15 cellular contexts compared by ENCODE assay signal in the genomic region with DNA sequence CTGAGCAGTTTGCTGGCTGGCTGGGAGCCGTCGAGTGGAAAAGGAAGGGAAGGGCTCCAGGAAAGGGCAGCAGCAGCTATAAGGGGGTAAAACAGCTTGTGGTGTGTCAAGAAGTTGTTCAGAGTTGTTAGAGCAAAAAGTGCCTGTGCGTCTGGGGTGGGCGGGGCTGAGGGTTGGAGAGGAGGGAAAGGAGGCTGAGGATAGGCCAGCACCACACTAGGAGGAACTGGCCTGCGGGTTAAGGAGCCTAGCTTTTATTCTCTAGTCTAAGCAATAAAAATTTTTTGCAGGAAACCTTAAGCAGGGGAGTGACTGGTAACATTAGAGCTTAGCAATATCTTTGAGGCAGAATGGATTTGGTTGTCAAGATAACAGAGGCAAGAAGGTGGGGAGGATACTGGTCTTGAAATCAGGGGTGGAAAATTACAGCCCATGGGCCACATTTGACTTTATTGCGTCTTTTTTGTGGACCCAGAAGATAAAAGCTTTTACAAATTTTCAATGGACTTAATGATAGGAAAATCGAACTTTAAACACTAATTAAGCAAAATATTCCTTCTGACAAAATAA.
DNase-seq lines count a peak whose midpoint lies in the region; ATAC-seq, FAIRE-seq and TF ChIP-seq lines count a peak whose summit lies in the region.
"Had no signal": no experiment of that assay in that cellular context is flagged by ENCODE, and none has a peak within 500 bp of the region (broad histone marks: within the 10 kb centered on the region; RNA-seq: fewer than 3 reads in every experiment).

No MANE protein-coding gene starts in this region.

- no peaks in the 10 kb centered on the region for H3K79me1 ChIP-seq in H1 (ENCODE audit: low read depth, low read length)

- H2BK120ac ChIP-seq in H1 (replicated peaks; ENCODE audit: low read depth, low read length), result no peak overlapping the region

- TF ChIP-seq EP300 in H1 (IDR thresholded peaks at IDR 0.05; ENCODE audit: borderline replicate concordance in 1 of 2, low read depth in 2 of 2, low read length in 2 of 2), result no peak

- H2AFZ ChIP-seq in DND-41 (ENCODE audit: low read depth, low read length), result 0 out of 2 replicates have a peak overlapping the region, but pooled peaks have one; percentile 13
- H2AFZ ChIP-seq in H1 (ENCODE audit: low read length), result peak overlapping the region; percentile 81; the same call in 1 of the 2 replicates
- no peak overlapping the region for H2AFZ ChIP-seq in MM.1S (ENCODE audit: low read length)
- H2AFZ ChIP-seq: GM23248 had no signal

- H4K20me1 ChIP-seq in DND-41 (ENCODE audit: insufficient read depth, low read length) (no peaks in the 10 kb centered on the region), H1 (replicated peaks in 1 of 2; ENCODE audit: control insufficient read depth in 1 of 2, insufficient read depth in 2 of 2, low read length in 2 of 2) (no peaks in the 10 kb centered on the region), MM.1S (ENCODE audit: insufficient read depth, low read length) (no peaks in the 10 kb centered on the region)
- H4K20me1 ChIP-seq: BLaER1 treated with 17β-estradiol and CSF1 and Interleukin-3, amounts not matched to agents 10 nM and 100 nM had no signal

- in situ Hi-C loops in gastrocnemius medialis (cut with MboI; ENCODE audit: low sequenced_read_pairs in 4 of 4) (no loop called here), G401 (cut with HindIII; ENCODE audit: low sequenced_read_pairs) (no loop called here)

- no peak overlapping the region for H2BK12ac ChIP-seq in H1 (ENCODE audit: low read depth, low read length)

- no peak overlapping the region for H3K4me3 Mint-ChIP-seq in mesothelial cell of epicardium

- no peak for TF ChIP-seq RAD21 in H1 (IDR thresholded peaks at IDR 0.05 in 1 of 2, conservative IDR thresholded peaks at IDR 0.05 in 1 of 2; ENCODE audit: low read depth in 2 of 2, low read length in 2 of 2)

- intact Hi-C loops in gastrocnemius medialis (cut with DNase I; ENCODE audit: low total_unique reads), result no loop called here

- H2BK5ac ChIP-seq in H1 (ENCODE audit: low read depth, low read length), result no peak overlapping the region

- H4K5ac ChIP-seq in H1 (ENCODE audit: insufficient read length, low read depth, low read length), result no peak overlapping the region

- H3K9me3 Mint-ChIP-seq in mesothelial cell of epicardium, result no peaks in the 10 kb centered on the region

- no peaks in the 10 kb centered on the region for H3F3A ChIP-seq in MM.1S (ENCODE audit: insufficient read depth, low read length)

- no peak overlapping the region for H3K4me3 ChIP-seq in DND-41 (ENCODE audit: low read depth in 1 of 2, low read length in 2 of 2)
- H3K4me3 ChIP-seq in H1 (ENCODE audit: extremely low read depth in 1 of 4, insufficient read depth in 2 of 4, low read depth in 3 of 4, low read length in 4 of 4), result no peak overlapping the region
- no peak overlapping the region for H3K4me3 ChIP-seq in gastrocnemius medialis
- H3K4me3 ChIP-seq in MM.1S (ENCODE audit: low read length), result no peak overlapping the region
- H3K4me3 ChIP-seq: BLaER1 treated with 17β-estradiol and CSF1 and Interleukin-3, amounts not matched to agents 10 nM and 100 nM; GM23248 had no signal

- no peak for ATAC-seq in DND-41 (ENCODE audit: insufficient read depth, low read depth)
- ATAC-seq in gastrocnemius medialis, result no peak

- no peak overlapping the region for H3K23ac ChIP-seq in H1 (ENCODE audit: insufficient read length)

- no peaks in the 10 kb centered on the region for H3K27me3 Mint-ChIP-seq in mesothelial cell of epicardium (ENCODE audit: low read depth)

- no peak overlapping the region for H4K8ac ChIP-seq in H1 (ENCODE audit: extremely low read depth, insufficient read depth, low read length)

- H3K9ac ChIP-seq in DND-41 (ENCODE audit: low read depth, low read length), result no peak overlapping the region
- H3K9ac ChIP-seq in H1 (replicated peaks in 1 of 4; ENCODE audit: extremely low read depth in 1 of 4, low read depth in 3 of 4, low read length in 3 of 4), result no peak overlapping the region
- H3K9ac ChIP-seq in MM.1S (ENCODE audit: low read length), result no peak overlapping the region
- H3K9ac ChIP-seq: BLaER1 treated with 17β-estradiol and CSF1 and Interleukin-3, amounts not matched to agents 10 nM and 100 nM; GM23248 had no signal

- CTCF ChIA-PET in H1 (lab: Charles Lee; ENCODE audit: partially characterized antibody), result interaction anchor here (0.8 kb wide), 1 partner anchor 18 kb away, joined by 4 read pairs; no protein-coding TSS in a partner anchor

- H3K4me1 ChIP-seq in DND-41 (ENCODE audit: insufficient read depth, low read length) (no peaks in the 10 kb centered on the region), H1 (replicated peaks in 1 of 4; ENCODE audit: control insufficient read depth in 3 of 4, insufficient read depth in 4 of 4, low read length in 3 of 4) (no peaks in the 10 kb centered on the region), gastrocnemius medialis (no peaks in the 10 kb centered on the region), MM.1S (ENCODE audit: low read length) (0 out of 2 replicates have a peak, but pooled peaks cover 3% of the 10 kb centered on the region)
- H3K4me1 ChIP-seq: BLaER1 treated with 17β-estradiol and CSF1 and Interleukin-3, amounts not matched to agents 10 nM and 100 nM had no signal

- H3K56ac ChIP-seq in H1 (replicated peaks; ENCODE audit: insufficient read length, low read depth, low read length), result no peak overlapping the region

- POLR2A ChIA-PET in H1 (lab: Charles Lee; ENCODE audit: partially characterized antibody), result no interaction called here

- H3K27ac Mint-ChIP-seq in mesothelial cell of epicardium, result peak overlapping the region; percentile 74

- no peaks in the 10 kb centered on the region for H3K36me3 Mint-ChIP-seq in mesothelial cell of epicardium

- H3K14ac ChIP-seq in H1 (ENCODE audit: insufficient read length), result no peak overlapping the region

- H3K4ac ChIP-seq in H1 (replicated peaks; ENCODE audit: insufficient read length, low read depth, low read length), result no peak overlapping the region

- H3K79me2 ChIP-seq in DND-41 (ENCODE audit: insufficient read depth, low read length) (no peaks in the 10 kb centered on the region), H1 (ENCODE audit: control insufficient read depth in 1 of 2, insufficient read depth in 2 of 2, low read length in 2 of 2) (no peaks in the 10 kb centered on the region), MM.1S (ENCODE audit: low read length) (no peaks in the 10 kb centered on the region)

- H3K9me3 ChIP-seq in DND-41 (ENCODE audit: insufficient read depth, low read length, severe bottlenecking) (no peaks in the 10 kb centered on the region), H1 (ENCODE audit: insufficient read depth in 2 of 2, low read depth in 1 of 2, low read length in 1 of 2) (no peaks in the 10 kb centered on the region), gastrocnemius medialis (no peaks in the 10 kb centered on the region), MM.1S (replicated peaks; ENCODE audit: insufficient read depth, low read length) (no peaks in the 10 kb centered on the region)

- H3K27me3 ChIP-seq in DND-41 (ENCODE audit: insufficient read depth, low read length, poor library complexity), result no peaks in the 10 kb centered on the region
- no peaks in the 10 kb centered on the region for H3K27me3 ChIP-seq in H1 (replicated peaks in 1 of 4; ENCODE audit: control insufficient read depth in 3 of 4, extremely low read depth in 1 of 4, insufficient read depth in 3 of 4, low read length in 3 of 4)
- H3K27me3 ChIP-seq in gastrocnemius medialis, result no peaks in the 10 kb centered on the region
- no peaks in the 10 kb centered on the region for H3K27me3 ChIP-seq in MM.1S (replicated peaks; ENCODE audit: insufficient read depth, low read length)
- H3K27me3 ChIP-seq: BLaER1 treated with 17β-estradiol and CSF1 and Interleukin-3, amounts not matched to agents 10 nM and 100 nM had no signal

- no peak overlapping the region for H2BK15ac ChIP-seq in H1 (ENCODE audit: low read length)

- 85% methylated on average over 7 of the region's 7 CpGs; no CpG with 5 or more reads in 1 of the 2 experiments for WGBS in H1 (ENCODE audit: extremely low coverage in 1 of 2, insufficient coverage in 1 of 2, insufficient read length in 1 of 2, insufficient replicate concordance in 2 of 2, low coverage in 1 of 2, low lambda C conversion rate in 2 of 2, missing lambda C conversion rate in 1 of 2), 2 experiments

- peaks cover 18% of the 10 kb centered on the region for H3K4me1 Mint-ChIP-seq in mesothelial cell of epicardium

- TF ChIP-seq CTCF in DND-41 (IDR thresholded peaks at IDR 0.05; ENCODE audit: borderline replicate concordance, extremely low read depth, low read length, poor library complexity, severe bottlenecking) (no peak), H1 (IDR thresholded peaks at IDR 0.05; ENCODE audit: control extremely low read depth in 1 of 3, insufficient read depth in 1 of 3, low read depth in 1 of 3, low read length in 3 of 3) (no peak), mesothelial cell of epicardium (IDR thresholded peaks at IDR 0.05; ENCODE audit: unreplicated experiment) (no peak), gastrocnemius medialis (IDR thresholded peaks at IDR 0.05 in 4 of 5, conservative IDR thresholded peaks at IDR 0.05 in 1 of 5) (no peak), MM.1S (IDR thresholded peaks at IDR 0.05; ENCODE audit: low read length) (no peak)

- H3K4me2 ChIP-seq in DND-41 (ENCODE audit: insufficient read depth, low read length) (no peak overlapping the region), H1 (ENCODE audit: insufficient read depth in 1 of 2, low read depth in 2 of 2, low read length in 2 of 2) (no peak overlapping the region), MM.1S (ENCODE audit: low read depth, low read length) (no peak overlapping the region)
- H3K4me2 ChIP-seq: BLaER1 treated with 17β-estradiol and CSF1 and Interleukin-3, amounts not matched to agents 10 nM and 100 nM had no signal

- no peaks in the 10 kb centered on the region for H3K9me2 ChIP-seq in MM.1S (replicated peaks; ENCODE audit: insufficient read depth, low read length)

- no peak overlapping the region for H4K91ac ChIP-seq in H1 (replicated peaks; ENCODE audit: insufficient read length, low read length)

- H3K36me3 ChIP-seq in DND-41 (ENCODE audit: insufficient read depth, low read length) (no peaks in the 10 kb centered on the region), H1 (ENCODE audit: control insufficient read depth in 2 of 4, insufficient read depth in 4 of 4, low read length in 3 of 4) (no peaks in the 10 kb centered on the region), gastrocnemius medialis (no peaks in the 10 kb centered on the region), MM.1S (replicated peaks; ENCODE audit: insufficient read depth, low read length) (no peaks in the 10 kb centered on the region)
- H3K36me3 ChIP-seq: BLaER1 treated with 17β-estradiol and CSF1 and Interleukin-3, amounts not matched to agents 10 nM and 100 nM had no signal

- no peak for DNase-seq in DND-41
- DNase-seq in NCI-H226, result peak; percentile 47
- no peak for DNase-seq in H1 (ENCODE audit: low read depth in 1 of 2, low spot score in 2 of 2)
- no peak for DNase-seq in mesothelial cell of epicardium (ENCODE audit: low spot score in 2 of 2, unreplicated experiment in 2 of 2)
- no peak for DNase-seq in DMS53 (lab: John Stamatoyannopoulos, UW)
- DNase-seq in gastrocnemius medialis, result no peak
- DNase-seq in G401 (ENCODE audit: low spot score), result no peak
- no peak for DNase-seq in MM.1S
- DNase-seq: GM23248, NCI-H1417 treated with DMSO at 0.1 percent for 48 hours, NCI-H2081, NCI-H2227 treated with DMSO at 0.1 percent for 48 hours, NCI-H526 had no signal

- H3K18ac ChIP-seq in H1 (ENCODE audit: extremely low read depth, low read length), result no peak overlapping the region

- no peak for TF ChIP-seq POLR2A in H1 (IDR thresholded peaks at IDR 0.05; ENCODE audit: control extremely low read depth in 1 of 2, low read depth in 2 of 2, low read length in 2 of 2)
- no peak for TF ChIP-seq POLR2A in gastrocnemius medialis (IDR thresholded peaks at IDR 0.05)

- no peak for FAIRE-seq in H1 (lab: Jason Lieb, UNC)
- FAIRE-seq: G401.6 had no signal

- H2BK20ac ChIP-seq in H1 (ENCODE audit: low read length), result no peak overlapping the region

- no peak overlapping the region for H3K27ac ChIP-seq in DND-41 (ENCODE audit: low read length)
- H3K27ac ChIP-seq in H1 (ENCODE audit: low read depth, low read length), result no peak overlapping the region
- H3K27ac ChIP-seq in gastrocnemius medialis, result no peak overlapping the region
- H3K27ac ChIP-seq in MM.1S (ENCODE audit: low read length), result no peak overlapping the region
- H3K27ac ChIP-seq: BLaER1 treated with 17β-estradiol and CSF1 and Interleukin-3, amounts not matched to agents 10 nM and 100 nM; GM23248 had no signal

- H3K23me2 ChIP-seq in H1 (ENCODE audit: low read depth, low read length), result no peaks in the 10 kb centered on the region

- H2AK5ac ChIP-seq in H1 (ENCODE audit: low read depth, low read length), result no peak overlapping the region
